Comparison of ENCODE assay signal across 1 cellular context in genomic region chr17:43858201-43858600, GRCh38.
TF ChIP-seq lines count a peak whose summit lies in the region.

No MANE protein-coding gene starts in this region.

TF ChIP-seq in GM23338, 12 proteins besides CTCF, POLR2A, EP300 and RAD21 (continued from another document):
- TF ChIP-seq ETS1 (IDR thresholded peaks at IDR 0.05) (no peak), NANOG (IDR thresholded peaks at IDR 0.05; ENCODE audit: borderline replicate concordance) (no peak), EZH2 (IDR thresholded peaks at IDR 0.05; ENCODE audit: low read depth, unreplicated experiment) (no peak), STAT1 (IDR thresholded peaks at IDR 0.05; ENCODE audit: unreplicated experiment) (no peak), ZNF331 (CRISPR knock-in tag; IDR thresholded peaks at IDR 0.05; ENCODE audit: low read depth) (no peak), ZNF114 (CRISPR knock-in tag; IDR thresholded peaks at IDR 0.05) (no peak), EZH2phosphoT487 (IDR thresholded peaks at IDR 0.05; ENCODE audit: unreplicated experiment) (no peak), REST (IDR thresholded peaks at IDR 0.05; ENCODE audit: unreplicated experiment) (no peak)
